ENCODE assay signal across 14 cellular contexts in genomic region chr2:174662459-174662858, GRCh38.
DNase-seq lines count a peak whose midpoint lies in the region; ATAC-seq and TF ChIP-seq lines count a peak whose summit lies in the region.
"Had no signal": no experiment of that assay in that cellular context is flagged by ENCODE, and none has a peak within 500 bp of the region (broad histone marks: within the 10 kb centered on the region; RNA-seq: fewer than 3 reads in every experiment).

No MANE protein-coding gene starts in this region.

- no peak overlapping the region for H3K4me2 ChIP-seq in parathyroid adenoma (ENCODE audit: low read length)

- no peak for ATAC-seq in HG02885 (IDR thresholded peaks at IDR 0.05; ENCODE audit: poor library complexity, unreplicated experiment)
- ATAC-seq: activated CD8-positive, alpha-beta T cell treated with anti-CD3 and anti-CD28 coated beads, Interleukin-2, amount 10 ng/mL, durations not matched to agents 7 days and 5 days; activated naive CD8-positive, alpha-beta T cell treated with anti-CD3 and anti-CD28 coated beads, Interleukin-2, amount 50 U/mL, for 24 hours; GM12878; T-cell had no signal

- H3K9ac ChIP-seq in parathyroid adenoma, result no peak overlapping the region

- DNase-seq in AG09319 (ENCODE audit: extremely low read depth, low read depth) (peak; percentile 68), RPMI7951 (ENCODE audit: low read depth) (peak; percentile 84), endothelial cell (ENCODE audit: low spot score) (no peak), GF-D8 (lab: John Stamatoyannopoulos, UW) (no peak), KBM-7 (no peak), NCI-H2196 treated with DMSO at 0.1 percent for 48 hours (lab: John Stamatoyannopoulos, UW; ENCODE audit: unreplicated experiment) (no peak)
- DNase-seq: activated CD8-positive, alpha-beta T cell treated with anti-CD3 and anti-CD28 coated beads, Interleukin-2, amount 10 ng/mL, durations not matched to agents 7 days and 5 days; activated naive CD8-positive, alpha-beta T cell treated with anti-CD3 and anti-CD28 coated beads, Interleukin-2, amount 50 U/mL, for 24 hours; mesendoderm; stimulated activated naive CD4-positive, alpha-beta T cell treated with Interleukin-2 at 50 U/mL for 16 hours; T-cell had no signal

- peaks cover 52% of the 10 kb centered on the region for H3K4me1 Mint-ChIP-seq in endothelial cell (ENCODE audit: unreplicated experiment)

- peak overlapping the region; percentile 91 for H3K27ac Mint-ChIP-seq in endothelial cell (ENCODE audit: unreplicated experiment)
- H3K27ac Mint-ChIP-seq: activated CD8-positive, alpha-beta T cell treated with anti-CD3 and anti-CD28 coated beads, Interleukin-2, amount 10 ng/mL, durations not matched to agents 7 days and 5 days; activated naive CD8-positive, alpha-beta T cell treated with anti-CD3 and anti-CD28 coated beads, Interleukin-2, amount 50 U/mL, for 24 hours; T-cell had no signal

- no peak for TF ChIP-seq CTCF in AG09319 (IDR thresholded peaks at IDR 0.05; ENCODE audit: low read depth, low read length)
- no peak for TF ChIP-seq CTCF in endothelial cell (IDR thresholded peaks at IDR 0.05; ENCODE audit: unreplicated experiment)
- no peak for TF ChIP-seq CTCF in parathyroid adenoma (IDR thresholded peaks at IDR 0.05)

- H3K27me3 ChIP-seq in parathyroid adenoma (ENCODE audit: control insufficient read depth, insufficient read depth, low read length), result no peaks in the 10 kb centered on the region

- in situ Hi-C loops in KBM-7 (cut with MboI; ENCODE audit: low pct_unique_long_range_greater_than_20kb, low sequenced_read_pairs), result no loop called here

- H3K36me3 Mint-ChIP-seq in endothelial cell (ENCODE audit: low read depth, unreplicated experiment), result peaks cover 11% of the 10 kb centered on the region

- H3K36me3 ChIP-seq in parathyroid adenoma (ENCODE audit: control insufficient read depth, insufficient read depth, low read length), result no peaks in the 10 kb centered on the region

- H3K4me1 ChIP-seq in parathyroid adenoma, result peaks cover 60% of the 10 kb centered on the region

- H3K79me2 ChIP-seq in parathyroid adenoma, result peaks cover 38% of the 10 kb centered on the region

- H3K9me3 Mint-ChIP-seq in endothelial cell (ENCODE audit: unreplicated experiment), result no peaks in the 10 kb centered on the region
- H3K9me3 Mint-ChIP-seq: activated naive CD8-positive, alpha-beta T cell treated with anti-CD3 and anti-CD28 coated beads, Interleukin-2, amount 50 U/mL, for 24 hours; T-cell had no signal

- H3K9me3 ChIP-seq in parathyroid adenoma (ENCODE audit: control insufficient read depth, low read length), result no peaks in the 10 kb centered on the region

- H3K27me3 Mint-ChIP-seq in endothelial cell (ENCODE audit: unreplicated experiment), result peaks cover 2% of the 10 kb centered on the region
- H3K27me3 Mint-ChIP-seq: activated naive CD8-positive, alpha-beta T cell treated with anti-CD3 and anti-CD28 coated beads, Interleukin-2, amount 50 U/mL, for 24 hours; T-cell had no signal

- no peak overlapping the region for H3K4me3 ChIP-seq in parathyroid adenoma (ENCODE audit: low read depth, low read length)
- H3K4me3 ChIP-seq: GM12878 had no signal

- H3K27ac ChIP-seq in parathyroid adenoma, result peak overlapping the region; percentile 84

- H3K4me3 Mint-ChIP-seq in endothelial cell (ENCODE audit: unreplicated experiment), result no peak overlapping the region
- H3K4me3 Mint-ChIP-seq: activated CD8-positive, alpha-beta T cell treated with anti-CD3 and anti-CD28 coated beads, Interleukin-2, amount 10 ng/mL, durations not matched to agents 7 days and 5 days; activated naive CD8-positive, alpha-beta T cell treated with anti-CD3 and anti-CD28 coated beads, Interleukin-2, amount 50 U/mL, for 24 hours; T-cell had no signal

- H2AFZ ChIP-seq in parathyroid adenoma, result no peak overlapping the region

Comparison
In these comparisons a context has a peak if more than half of its experiments do, and no peak if none do; other contexts are left out.
1. DNase-seq: peak in AG09319 (single experiment) and RPMI7951 (single experiment); none in endothelial cell (single experiment), GF-D8 (single experiment), KBM-7 (single experiment) and NCI-H2196 treated with DMSO at 0.1 percent for 48 hours (single experiment).